In genomic region chr16:25033852-25034251, GRCh38 we compare ENCODE assay signal across 19 cellular contexts. TPM values are rescaled to one million over a fixed set of nuclear protein-coding genes. Genes with fewer than 3 reads are reported as not detected.
A peak's percentile ranks its signal among the peaks of the same experiment; 100 is the strongest.
DNase-seq lines count a peak whose midpoint lies in the region; TF ChIP-seq lines count a peak whose summit lies in the region.
"Had no signal": no experiment of that assay in that cellular context is flagged by ENCODE, and none has a peak within 500 bp of the region (broad histone marks: within the 10 kb centered on the region; RNA-seq: fewer than 3 reads in every experiment).

No MANE protein-coding gene starts in this region.

- no peaks in the 10 kb centered on the region for H3K36me3 ChIP-seq in SJSA1
- H3K36me3 ChIP-seq: BLaER1 treated with 17β-estradiol and CSF1 and Interleukin-3, amounts not matched to agents 10 nM and 100 nM; breast epithelium had no signal

- peak; percentile 81 for DNase-seq in ELR (ENCODE audit: low read depth)
- peak; percentile 78 to 81 for DNase-seq in SJSA1 (ENCODE audit: low read depth in 1 of 2, low spot score in 2 of 2)
- DNase-seq in fibroblast of mammary gland (ENCODE audit: low read depth): peak; percentile 74
- DNase-seq in retinal pigment epithelial cell (ENCODE audit: low read depth): peak; percentile 94
- DNase-seq in Kasumi-1 (lab: John Stamatoyannopoulos, UW): no peak
- no peak for DNase-seq in GM10248 (ENCODE audit: extremely low spot score)
- no peak for DNase-seq in globus pallidus (ENCODE audit: low spot score)
- no peak for DNase-seq in coronary artery (ENCODE audit: low spot score)
- DNase-seq: activated CD4-positive, CD25-positive, alpha-beta regulatory T cell treated with anti-CD3 and anti-CD28 coated beads, Interleukin-2, amount 50 U/mL, for 72 hours; activated naive CD4-positive, alpha-beta T cell; DND-41; foreskin keratinocyte; MM.1S; naive B cell; NCI-H2029 treated with DMSO at 0.1 percent for 48 hours; NCI-H82; substantia nigra had no signal

- peak overlapping the region; percentile 56 for H3K27ac ChIP-seq in SJSA1
- peak overlapping the region in 1 of 2 donors; percentile 2 for H3K27ac ChIP-seq in coronary artery
- H3K27ac ChIP-seq: BLaER1 treated with 17β-estradiol and CSF1 and Interleukin-3, amounts not matched to agents 10 nM and 100 nM; breast epithelium; foreskin keratinocyte had no signal

- H3K9me3 ChIP-seq in SJSA1 (replicated peaks): no peaks in the 10 kb centered on the region; the same call in 1 of the 2 replicates
- H3K9me3 ChIP-seq: BLaER1 treated with 17β-estradiol and CSF1 and Interleukin-3, amounts not matched to agents 10 nM and 100 nM; breast epithelium had no signal

- TF ChIP-seq CTCF in fibroblast of mammary gland (conservative IDR thresholded peaks at IDR 0.05; ENCODE audit: control insufficient read depth, insufficient read depth, low read depth, low read length): no peak
- TF ChIP-seq CTCF in retinal pigment epithelial cell (conservative IDR thresholded peaks at IDR 0.05; ENCODE audit: low read depth, low read length): no peak
- no peak for TF ChIP-seq CTCF in GM10248 (IDR thresholded peaks at IDR 0.05; ENCODE audit: control extremely low read depth, extremely low read depth, low read depth, missing control alignments)
- no peak for TF ChIP-seq CTCF in coronary artery (IDR thresholded peaks at IDR 0.05)

- peaks cover 55% of the 10 kb centered on the region for H3K4me1 ChIP-seq in SJSA1 (replicated peaks)
- H3K4me1 ChIP-seq: foreskin keratinocyte had no signal

- CTCF ChIA-PET in GM10248 (lab: Yijun Ruan, JAX): interaction anchor here (1.3 to 1.4 kb wide), 2 partner anchors 10 to 16 kb away, joined by 3 to 6 read pairs; no protein-coding TSS in a partner anchor

- H3K4me3 ChIP-seq in SJSA1 (no peak overlapping the region), fibroblast of mammary gland (ENCODE audit: control insufficient read depth, low read depth, low read length) (no peak overlapping the region), retinal pigment epithelial cell (ENCODE audit: low read length) (no peak overlapping the region), coronary artery (no peak overlapping the region)
- H3K4me3 ChIP-seq: BLaER1 treated with 17β-estradiol and CSF1 and Interleukin-3, amounts not matched to agents 10 nM and 100 nM; breast epithelium had no signal

- POLR2A ChIA-PET in GM10248 (lab: Yijun Ruan, JAX): no interaction called here

- no peaks in the 10 kb centered on the region for H3K27me3 ChIP-seq in SJSA1 (replicated peaks)
- H3K27me3 ChIP-seq: BLaER1 treated with 17β-estradiol and CSF1 and Interleukin-3, amounts not matched to agents 10 nM and 100 nM; breast epithelium; foreskin keratinocyte had no signal

RNA-seq across cellular contexts. Expression of gene ARHGAP17, which starts 18.7 kb away (rescaled TPM):
- total RNA-seq in SJSA1 (2014; rRNA removed; shearing (Covaris generic)): 34.5 and 39.0 TPM in 2 replicates

Comparison
In these comparisons a context has a peak if more than half of its experiments do, and no peak if none do; other contexts are left out.
1. DNase-seq: peak in ELR (single experiment), SJSA1 (2 of 2), fibroblast of mammary gland (single experiment) and retinal pigment epithelial cell (single experiment); none in Kasumi-1 (0 of 2), GM10248 (single experiment), globus pallidus (single experiment) and coronary artery (single experiment).